ENCODE assay signal across 9 cellular contexts in genomic region chr4:59553063-59553738, GRCh38.
DNase-seq lines count a peak whose midpoint lies in the region; ATAC-seq and TF ChIP-seq lines count a peak whose summit lies in the region.
"Had no signal": no experiment of that assay in that cellular context is flagged by ENCODE, and none has a peak within 500 bp of the region (broad histone marks: within the 10 kb centered on the region; RNA-seq: fewer than 3 reads in every experiment).

No MANE protein-coding gene starts in this region.

- no peaks in the 10 kb centered on the region for H3K9me3 ChIP-seq in BLaER1

- peak overlapping the region; percentile 42 for H3K4me2 ChIP-seq in BLaER1

- H3K9me3 Mint-ChIP-seq in stimulated activated naive B cell treated with anti-CD40 and anti-IgM and Interleukin-4, amounts not matched to agents 10 μg/mL and 1 μg/mL and 100 μg/mL, for 72 hours: peaks cover 0 to 2% of the 10 kb centered on the region in 2 donors
- H3K9me3 Mint-ChIP-seq in stimulated activated memory B cell treated with anti-CD40 and anti-IgM and Interleukin-4, amounts not matched to agents 10 μg/mL and 1 μg/mL and 100 μg/mL, for 72 hours: peaks cover 18% of the 10 kb centered on the region

- H3K36me3 ChIP-seq in BLaER1 (no peaks in the 10 kb centered on the region), brain microvascular endothelial cell (replicated peaks) (no peaks in the 10 kb centered on the region)

- H3K36me3 Mint-ChIP-seq in stimulated activated naive B cell treated with anti-CD40 and anti-IgM and Interleukin-4, amounts not matched to agents 10 μg/mL and 1 μg/mL and 100 μg/mL, for 72 hours: no peaks in the 10 kb centered on the region
- no peaks in the 10 kb centered on the region for H3K36me3 Mint-ChIP-seq in stimulated activated memory B cell treated with anti-CD40 and anti-IgM and Interleukin-4, amounts not matched to agents 10 μg/mL and 1 μg/mL and 100 μg/mL, for 72 hours
- H3K36me3 Mint-ChIP-seq: activated naive CD8-positive, alpha-beta T cell treated with anti-CD3 and anti-CD28 coated beads, Interleukin-2, amount 10 ng/mL, durations not matched to agents 7 days and 5 days had no signal

- no peaks in the 10 kb centered on the region for H4K20me1 ChIP-seq in BLaER1

- no peaks in the 10 kb centered on the region for H3K27me3 Mint-ChIP-seq in stimulated activated naive B cell treated with anti-CD40 and anti-IgM and Interleukin-4, amounts not matched to agents 10 μg/mL and 1 μg/mL and 100 μg/mL, for 72 hours
- H3K27me3 Mint-ChIP-seq in stimulated activated memory B cell treated with anti-CD40 and anti-IgM and Interleukin-4, amounts not matched to agents 10 μg/mL and 1 μg/mL and 100 μg/mL, for 72 hours: no peaks in the 10 kb centered on the region
- H3K27me3 Mint-ChIP-seq: activated naive CD8-positive, alpha-beta T cell treated with anti-CD3 and anti-CD28 coated beads, Interleukin-2, amount 10 ng/mL, durations not matched to agents 7 days and 5 days had no signal

- no peaks in the 10 kb centered on the region for H3K4me1 ChIP-seq in BLaER1

- H3K27ac Mint-ChIP-seq in stimulated activated naive B cell treated with anti-CD40 and anti-IgM and Interleukin-4, amounts not matched to agents 10 μg/mL and 1 μg/mL and 100 μg/mL, for 72 hours: no peak overlapping the region
- no peak overlapping the region for H3K27ac Mint-ChIP-seq in stimulated activated memory B cell treated with anti-CD40 and anti-IgM and Interleukin-4, amounts not matched to agents 10 μg/mL and 1 μg/mL and 100 μg/mL, for 72 hours
- H3K27ac Mint-ChIP-seq: activated naive CD8-positive, alpha-beta T cell treated with anti-CD3 and anti-CD28 coated beads, Interleukin-2, amount 10 ng/mL, durations not matched to agents 7 days and 5 days had no signal

- TF ChIP-seq CTCF in GM20000 (IDR thresholded peaks at IDR 0.05; ENCODE audit: extremely low read depth, missing control alignments): no peak
- no peak for TF ChIP-seq CTCF in brain microvascular endothelial cell (IDR thresholded peaks at IDR 0.05; ENCODE audit: low read depth, low read length, missing control alignments)

- peaks cover 7 to 25% of the 10 kb centered on the region in 2 donors for H3K4me1 Mint-ChIP-seq in stimulated activated naive B cell treated with anti-CD40 and anti-IgM and Interleukin-4, amounts not matched to agents 10 μg/mL and 1 μg/mL and 100 μg/mL, for 72 hours
- no peaks in the 10 kb centered on the region for H3K4me1 Mint-ChIP-seq in stimulated activated memory B cell treated with anti-CD40 and anti-IgM and Interleukin-4, amounts not matched to agents 10 μg/mL and 1 μg/mL and 100 μg/mL, for 72 hours
- H3K4me1 Mint-ChIP-seq: activated naive CD8-positive, alpha-beta T cell treated with anti-CD3 and anti-CD28 coated beads, Interleukin-2, amount 10 ng/mL, durations not matched to agents 7 days and 5 days had no signal

- no peaks in the 10 kb centered on the region for H3K27me3 ChIP-seq in BLaER1
- H3K27me3 ChIP-seq in brain microvascular endothelial cell (replicated peaks): no peaks in the 10 kb centered on the region

- no peak overlapping the region for H3K9ac ChIP-seq in BLaER1

- in situ Hi-C loops in brain microvascular endothelial cell (cut with HindIII; ENCODE audit: low pct_ligation_motif_present, low sequenced_read_pairs): no loop called here

- H3K4me3 ChIP-seq in BLaER1: no peak overlapping the region
- H3K4me3 ChIP-seq in brain microvascular endothelial cell (ENCODE audit: low read depth, low read length): peak overlapping the region; percentile 39

- H3K27ac ChIP-seq in BLaER1 (no peak overlapping the region), brain microvascular endothelial cell (peak overlapping the region; percentile 71)

- peak; percentile 98 to 99 for ATAC-seq in stimulated activated naive B cell treated with anti-CD40 and anti-IgM and Interleukin-4, amounts not matched to agents 10 μg/mL and 1 μg/mL and 100 μg/mL, for 72 hours (replicated peaks)
- no peak for ATAC-seq in stimulated activated memory B cell treated with anti-CD40 and anti-IgM and Interleukin-4, amounts not matched to agents 10 μg/mL and 1 μg/mL and 100 μg/mL, for 72 hours

- peak; percentile 17 for DNase-seq in GM20000 (ENCODE audit: low spot score)
- DNase-seq in HPDE6-E6E7 (ENCODE audit: extremely low spot score): peak; percentile 7
- DNase-seq in brain microvascular endothelial cell: peak; percentile 74
- DNase-seq in stimulated activated naive B cell treated with anti-CD40 and anti-IgM and Interleukin-4, amounts not matched to agents 10 μg/mL and 1 μg/mL and 100 μg/mL, for 72 hours: peak; percentile 17
- DNase-seq in stimulated activated CD4-positive, alpha-beta T cell treated with anti-CD3 and anti-CD28 coated beads, Interleukin-4, amount 100 ng/mL, for 24 hours: no peak
- DNase-seq in stimulated activated CD4-positive, alpha-beta T cell treated with anti-CD3 and anti-CD28 coated beads, Interleukin-4, amount 100 ng/mL, for 4 hours: no peak
- DNase-seq: activated naive CD8-positive, alpha-beta T cell treated with anti-CD3 and anti-CD28 coated beads, Interleukin-2, amount 10 ng/mL, durations not matched to agents 7 days and 5 days had no signal

- H3K4me3 Mint-ChIP-seq in stimulated activated naive B cell treated with anti-CD40 and anti-IgM and Interleukin-4, amounts not matched to agents 10 μg/mL and 1 μg/mL and 100 μg/mL, for 72 hours: peak overlapping the region; percentile 18 to 38
- no peak overlapping the region for H3K4me3 Mint-ChIP-seq in stimulated activated memory B cell treated with anti-CD40 and anti-IgM and Interleukin-4, amounts not matched to agents 10 μg/mL and 1 μg/mL and 100 μg/mL, for 72 hours
- H3K4me3 Mint-ChIP-seq: activated naive CD8-positive, alpha-beta T cell treated with anti-CD3 and anti-CD28 coated beads, Interleukin-2, amount 10 ng/mL, durations not matched to agents 7 days and 5 days had no signal

Comparison
In these comparisons a context has a peak if more than half of its experiments do, and no peak if none do; other contexts are left out.
1. DNase-seq: peak in GM20000 (single experiment), HPDE6-E6E7 (single experiment), brain microvascular endothelial cell (single experiment) and stimulated activated naive B cell treated with anti-CD40 and anti-IgM and Interleukin-4, amounts not matched to agents 10 μg/mL and 1 μg/mL and 100 μg/mL, for 72 hours (single experiment); none in stimulated activated CD4-positive, alpha-beta T cell treated with anti-CD3 and anti-CD28 coated beads, Interleukin-4, amount 100 ng/mL, for 24 hours (single experiment) and stimulated activated CD4-positive, alpha-beta T cell treated with anti-CD3 and anti-CD28 coated beads, Interleukin-4, amount 100 ng/mL, for 4 hours (0 of 2).